In genomic region chr6:20564777-20565176, GRCh38 we compare ENCODE assay signal across 12 cellular contexts. TPM values are rescaled to one million over a fixed set of nuclear protein-coding genes. Genes with fewer than 3 reads are reported as not detected.
DNase-seq lines count a peak whose midpoint lies in the region; ATAC-seq and TF ChIP-seq lines count a peak whose summit lies in the region.
"Had no signal": no experiment of that assay in that cellular context is flagged by ENCODE, and none has a peak within 500 bp of the region (broad histone marks: within the 10 kb centered on the region; RNA-seq: fewer than 3 reads in every experiment).

No MANE protein-coding gene starts in this region.

- H2BK20ac ChIP-seq in IMR-90 (ENCODE audit: low read depth, low read length), result no peak overlapping the region

- dilution Hi-C loops in IMR-90 (cut with HindIII; ENCODE audit: low sequenced_read_pairs, unreplicated experiment), result no loop called here

- H3K4me1 ChIP-seq in IMR-90 (ENCODE audit: control insufficient read depth, insufficient read depth, low read length), result no peaks in the 10 kb centered on the region; the same call in 1 of the 2 replicates
- H3K4me1 ChIP-seq: upper lobe of right lung had no signal

- H4K91ac ChIP-seq in IMR-90 (ENCODE audit: insufficient read depth, low read depth, low read length), result no peak overlapping the region

- in situ Hi-C loops in IMR-90 (cut with MboI; ENCODE audit: low sequenced_read_pairs), result loop anchor here (5.0 to 25.0 kb wide), 2 partner anchors 1023 to 1573 kb away; no protein-coding TSS in a partner anchor

- no peak overlapping the region for H2BK15ac ChIP-seq in IMR-90 (ENCODE audit: low read depth, low read length)

- no peak overlapping the region for H3K4me3 ChIP-seq in IMR-90 (ENCODE audit: insufficient read depth, low read depth, low read length)
- H3K4me3 ChIP-seq: heart right ventricle, upper lobe of right lung had no signal

- H3K14ac ChIP-seq in IMR-90 (replicated peaks; ENCODE audit: low read depth, low read length), result no peak overlapping the region

- ATAC-seq in GM18508 (IDR thresholded peaks at IDR 0.05; ENCODE audit: insufficient read depth, unreplicated experiment), result peak; percentile 70
- peak; percentile 57 for ATAC-seq in GM21515 (IDR thresholded peaks at IDR 0.05; ENCODE audit: unreplicated experiment)
- no peak for ATAC-seq in IMR-90 (ENCODE audit: low read depth)
- ATAC-seq: heart right ventricle, upper lobe of right lung had no signal

- POLR2A ChIA-PET in IMR-90 (lab: Charles Lee; ENCODE audit: unreplicated experiment), result interaction anchor here (1.1 kb wide), 1 partner anchor 1024 kb away, joined by 4 read pairs; no protein-coding TSS in a partner anchor

- H3K9ac ChIP-seq in IMR-90 (ENCODE audit: low read depth, low read length), result no peak overlapping the region

- no peak for TF ChIP-seq RAD21 in IMR-90 (IDR thresholded peaks at IDR 0.05; ENCODE audit: low read length)

- H3K23ac ChIP-seq in IMR-90 (ENCODE audit: low read depth, low read length), result no peak overlapping the region

- no peak overlapping the region for H3K4me2 ChIP-seq in IMR-90 (ENCODE audit: low read depth, low read length)

- no peak overlapping the region for H2AK9ac ChIP-seq in IMR-90 (replicated peaks; ENCODE audit: low read depth, low read length, poor library complexity)

- H4K5ac ChIP-seq in IMR-90 (ENCODE audit: low read depth, low read length), result no peak overlapping the region

- H2AK5ac ChIP-seq in IMR-90 (ENCODE audit: low read depth, low read length), result 0 out of 2 replicates have a peak overlapping the region, but pooled peaks have one; percentile 8

- H2BK5ac ChIP-seq in IMR-90 (ENCODE audit: low read depth, low read length, poor library complexity, severe bottlenecking), result peak overlapping the region; percentile 39

- H3K9me1 ChIP-seq in IMR-90 (ENCODE audit: insufficient read depth, low read length), result no peaks in the 10 kb centered on the region

- H4K20me1 ChIP-seq in IMR-90 (ENCODE audit: insufficient read depth, low read length), result no peaks in the 10 kb centered on the region

- DNase-seq in IMR-90 (peak; percentile 6), kidney tubule cell (ENCODE audit: low spot score) (no peak), NCI-H2107 (lab: John Stamatoyannopoulos, UW) (no peak)
- no peak for DNase-seq in activated naive CD4-positive, alpha-beta T cell (lab: John Stamatoyannopoulos, UW)
- DNase-seq in activated effector memory CD4-positive, alpha-beta T cell treated with Interleukin-2 at 50 U/mL for 16 hours, result no peak
- DNase-seq: heart right ventricle; NCI-H510A; stimulated activated CD4-positive, alpha-beta T cell treated with anti-CD3 and anti-CD28 coated beads, Interleukin-2, amount 100 ng/mL, for 48 hours; upper lobe of right lung had no signal

- intact Hi-C loops in IMR-90 (cut with micrococcal nuclease), result loop anchor here (1.0 to 10.0 kb wide), 4 partner anchors 310 to 1580 kb away; no protein-coding TSS in a partner anchor

- BruUV-seq in IMR-90 (replicated peaks; lab: Mats Ljungman, UMichigan), result no TSS peak

- no peak overlapping the region for H2BK120ac ChIP-seq in IMR-90 (ENCODE audit: low read depth, low read length)

- no peak overlapping the region for H3K27ac ChIP-seq in IMR-90 (ENCODE audit: insufficient read depth, low read length)
- peak overlapping the region; percentile 19; the same call in 1 of the 2 replicates for H3K27ac ChIP-seq in VCaP
- H3K27ac ChIP-seq: heart right ventricle, upper lobe of right lung had no signal

- H3K79me1 ChIP-seq in IMR-90 (ENCODE audit: low read depth in 1 of 2, low read length in 2 of 2), result peaks cover 2 to 6% of the 10 kb centered on the region in 2 experiments; a peak in 2 of 4 replicates

- TF ChIP-seq CTCF in IMR-90 (conservative IDR thresholded peaks at IDR 0.05; ENCODE audit: low read depth, low read length) (no peak), VCaP (conservative IDR thresholded peaks at IDR 0.05) (no peak)

- no peaks in the 10 kb centered on the region for H3K27me3 ChIP-seq in IMR-90 (ENCODE audit: control insufficient read depth, insufficient read depth, low read length)
- H3K27me3 ChIP-seq: heart right ventricle, upper lobe of right lung had no signal

- no peak for TF ChIP-seq POLR2A in IMR-90 (IDR thresholded peaks at IDR 0.05; ENCODE audit: low read depth, low read length)

- no CpG with 5 or more reads among the region's 2 CpGs for WGBS in IMR-90 (ENCODE audit: extremely low coverage in 2 of 2, insufficient read length in 1 of 2), 2 experiments

- peak overlapping the region in 1 of 2 experiments; percentile 67; a peak in 1 of 4 replicates for H4K8ac ChIP-seq in IMR-90 (ENCODE audit: low read depth in 2 of 2, low read length in 2 of 2)

- no peak overlapping the region for H3K18ac ChIP-seq in IMR-90 (ENCODE audit: low read depth, low read length)

- H2AFZ ChIP-seq in IMR-90 (replicated peaks; ENCODE audit: low read length, poor library complexity), result no peak overlapping the region

- CTCF ChIA-PET in IMR-90 (lab: Yijun Ruan, JAX), result interaction anchor here (0.6 to 2.1 kb wide), 3 partner anchors 993 to 1168 kb away, joined by 3 to 8 read pairs (median 4); no protein-coding TSS in a partner anchor

- no peaks in the 10 kb centered on the region for H3K9me3 ChIP-seq in IMR-90 (ENCODE audit: control insufficient read depth, insufficient read depth, low read length)
- H3K9me3 ChIP-seq: heart right ventricle, upper lobe of right lung had no signal

- no peak overlapping the region; the same call in 1 of the 2 replicates for H3K4ac ChIP-seq in IMR-90 (ENCODE audit: low read depth, low read length)

- no peaks in the 10 kb centered on the region for H3K36me3 ChIP-seq in IMR-90 (ENCODE audit: control insufficient read depth, insufficient read depth, low read length)
- H3K36me3 ChIP-seq: heart right ventricle, upper lobe of right lung had no signal

- H3K56ac ChIP-seq in IMR-90 (ENCODE audit: extremely low read depth, insufficient read depth, low read length), result no peak overlapping the region

TF ChIP-seq in IMR-90, 13 proteins besides CTCF, POLR2A, EP300 and RAD21:
- no peak for TF ChIP-seq MAZ (IDR thresholded peaks at IDR 0.05; ENCODE audit: borderline replicate concordance, low read depth, low read length)
- no peak for TF ChIP-seq SMC3 (IDR thresholded peaks at IDR 0.05; ENCODE audit: low read depth, low read length)
- TF ChIP-seq RFX5 (IDR thresholded peaks at IDR 0.05; ENCODE audit: low read depth, low read length), result no peak
- TF ChIP-seq NFE2L2 (IDR thresholded peaks at IDR 0.05; ENCODE audit: low read depth, low read length), result no peak
- no peak for TF ChIP-seq CEBPB (IDR thresholded peaks at IDR 0.05; ENCODE audit: low read depth, low read length)
- TF ChIP-seq MAFK (IDR thresholded peaks at IDR 0.05; ENCODE audit: low read depth, low read length), result no peak
- no peak for TF ChIP-seq BHLHE40 (IDR thresholded peaks at IDR 0.05; ENCODE audit: low read depth, low read length)
- TF ChIP-seq ELK1 (IDR thresholded peaks at IDR 0.05; ENCODE audit: borderline replicate concordance, low read depth, low read length), result no peak

RNA-seq across cellular contexts. Expression of gene CDKAL1, which starts 30.5 kb away (rescaled TPM):
- total RNA-seq in IMR-90 (2012; rRNA removed), result 13.1 and 17.5 TPM in 2 replicates
- 3.1 and 3.7 TPM in 2 replicates for polyA plus RNA-seq in IMR-90 (2012; rRNA removed)
- polyA plus RNA-seq in IMR-90 (2012; cell fraction: cytosol; rRNA removed), result 0.79 and 1.1 TPM in 2 replicates
- 0.50 and 4.1 TPM in 2 replicates for polyA plus RNA-seq in IMR-90 (2012; cell fraction: nucleus; rRNA removed; ENCODE audit: low replicate concordance)
